ENCODE assay signal across 9 cellular contexts in the genomic region with DNA sequence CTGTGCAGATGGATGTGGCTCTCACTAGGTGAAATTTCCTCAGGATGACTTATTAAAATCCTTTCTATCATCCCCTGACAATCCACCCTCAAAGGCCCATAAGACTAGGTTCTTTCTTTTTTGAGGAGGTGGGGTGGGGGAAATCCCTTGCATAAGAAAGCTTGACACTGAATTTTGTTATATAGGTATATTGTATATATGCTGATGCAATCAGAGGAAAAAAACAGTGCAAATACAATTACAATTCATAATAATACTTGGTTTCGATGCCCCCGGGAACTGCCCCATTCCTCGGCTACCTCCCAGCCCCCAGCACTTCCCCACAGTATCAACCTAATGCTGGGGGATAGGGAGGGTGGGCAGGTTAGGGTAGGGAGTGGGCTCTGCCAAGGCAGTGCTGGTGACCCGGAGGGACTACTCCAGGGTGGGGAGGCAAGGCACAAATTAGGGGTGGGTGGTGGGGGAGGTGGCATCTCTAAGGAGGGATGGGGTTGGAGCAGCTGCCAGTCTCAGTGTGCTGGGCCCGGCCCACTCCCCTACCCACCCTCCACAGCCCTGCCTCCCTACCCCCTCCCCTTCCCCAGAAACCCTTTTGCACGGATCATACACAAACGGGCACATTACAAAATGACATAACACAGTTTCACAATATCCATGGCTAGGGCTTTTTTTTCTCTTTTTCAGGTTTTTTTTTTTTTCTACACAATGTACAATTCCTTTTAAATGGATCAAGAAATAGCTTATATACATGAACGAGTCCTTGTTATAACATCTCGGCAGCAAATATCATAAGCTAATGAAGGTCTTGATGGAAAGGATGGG. TPM values are rescaled to one million over a fixed set of nuclear protein-coding genes. Genes with fewer than 3 reads are reported as not detected.
A peak's percentile ranks its signal among the peaks of the same experiment; 100 is the strongest.
DNase-seq lines count a peak whose midpoint lies in the region; ATAC-seq and TF ChIP-seq lines count a peak whose summit lies in the region.
"Had no signal": no experiment of that assay in that cellular context is flagged by ENCODE, and none has a peak within 500 bp of the region (broad histone marks: within the 10 kb centered on the region; RNA-seq: fewer than 3 reads in every experiment).

No MANE protein-coding gene starts in this region.

- H3K9me3 ChIP-seq in heart left ventricle (no peaks in the 10 kb centered on the region), T-helper 17 cell (ENCODE audit: control insufficient read depth, low read length, poor library complexity, severe bottlenecking) (no peaks in the 10 kb centered on the region), Caco-2 (no peaks in the 10 kb centered on the region)

- H3K4me3 ChIP-seq in heart left ventricle, result no peak overlapping the region
- H3K4me3 ChIP-seq in urinary bladder (ENCODE audit: low read depth, low read length), result no peak overlapping the region
- no peak overlapping the region for H3K4me3 ChIP-seq in Caco-2 (ENCODE audit: low read depth, low read length)

- H3K36me3 ChIP-seq in heart left ventricle (peaks cover 0 to 52% (median 42%) of the 10 kb centered on the region in 9 donors), urinary bladder (ENCODE audit: insufficient read depth) (no peaks in the 10 kb centered on the region), Caco-2 (ENCODE audit: control insufficient read depth, insufficient read depth, low read length) (no peaks in the 10 kb centered on the region)

- TF ChIP-seq CTCF in heart left ventricle (IDR thresholded peaks at IDR 0.05), result no peak
- no peak for TF ChIP-seq CTCF in Caco-2 (IDR thresholded peaks at IDR 0.05; ENCODE audit: insufficient read depth in 1 of 2, low read depth in 1 of 2, low read length in 1 of 2, severe bottlenecking in 1 of 2, unreplicated experiment in 1 of 2)

- peak in 1 of 4 donors; percentile 5 for ATAC-seq in heart left ventricle
- no peak for ATAC-seq in left ventricle myocardium superior
- no peak for ATAC-seq in T-helper 17 cell

- POLR2A ChIA-PET in Caco-2 (lab: Charles Lee), result no interaction called here

- H3K4me1 Mint-ChIP-seq in T-helper 17 cell, result peaks cover 25% of the 10 kb centered on the region
- H3K4me1 Mint-ChIP-seq in immature natural killer cell, result peaks cover 36 to 40% of the 10 kb centered on the region in 2 donors
- H3K4me1 Mint-ChIP-seq in Caco-2 (ENCODE audit: low read depth, unreplicated experiment), result no peaks in the 10 kb centered on the region

- WGBS in heart left ventricle, 4 donors, result 85 to 91% (median 87%) methylated on average over 9 of the region's 9 CpGs
- WGBS in urinary bladder, result 81% methylated on average over 9 of the region's 9 CpGs

- no peaks in the 10 kb centered on the region for H3K27me3 Mint-ChIP-seq in T-helper 17 cell
- peaks cover 0 to 7% (median 5%) of the 10 kb centered on the region in 3 donors for H3K27me3 Mint-ChIP-seq in immature natural killer cell (ENCODE audit: low read depth in 3 of 3)
- no peaks in the 10 kb centered on the region for H3K27me3 Mint-ChIP-seq in Caco-2 (ENCODE audit: insufficient read depth, unreplicated experiment)

- DNase-seq in heart left ventricle (no peak), left ventricle myocardium superior (no peak), T-helper 17 cell (no peak), immature natural killer cell (no peak), HK-2 (ENCODE audit: unreplicated experiment) (no peak), Caco-2 (no peak), NCI-H226 (no peak)
- DNase-seq: midbrain had no signal

- peak overlapping the region; percentile 57 for H3K4me3 Mint-ChIP-seq in T-helper 17 cell
- H3K4me3 Mint-ChIP-seq in immature natural killer cell, result peak overlapping the region in 2 of 5 donors; percentile 37 to 40
- H3K4me3 Mint-ChIP-seq in Caco-2 (ENCODE audit: unreplicated experiment), result no peak overlapping the region

- H3K27ac ChIP-seq in heart left ventricle (peak overlapping the region; percentile 50 to 87 (median 74)), urinary bladder (ENCODE audit: low read depth) (peak overlapping the region; percentile 6)

- H3K4me1 ChIP-seq in heart left ventricle (peaks cover 0 to 37% (median 20%) of the 10 kb centered on the region in 12 donors), urinary bladder (ENCODE audit: insufficient read depth) (no peaks in the 10 kb centered on the region), Caco-2 (no peaks in the 10 kb centered on the region)

- H3K36me3 Mint-ChIP-seq in T-helper 17 cell (ENCODE audit: low read depth) (no peaks in the 10 kb centered on the region), immature natural killer cell (peaks cover 3 to 28% (median 18%) of the 10 kb centered on the region in 3 donors), Caco-2 (ENCODE audit: insufficient read depth, unreplicated experiment) (peaks cover 49% of the 10 kb centered on the region)

- no TSS peak for BruUV-seq in Caco-2 (replicated peaks; lab: Mats Ljungman, UMichigan)

- CTCF ChIA-PET in Caco-2 (lab: Charles Lee), result no interaction called here

- intact Hi-C loops in heart left ventricle (cut with DNase I) (no loop called here), left ventricle myocardium superior (cut with micrococcal nuclease) (no loop called here), Caco-2 (cut with micrococcal nuclease; ENCODE audit: unreplicated experiment) (no loop called here)

- TF ChIP-seq POLR2A in heart left ventricle (IDR thresholded peaks at IDR 0.05), result no peak

- H3K27ac Mint-ChIP-seq in T-helper 17 cell, result peak overlapping the region; percentile 96
- peak overlapping the region; percentile 72 to 94 (median 84) for H3K27ac Mint-ChIP-seq in immature natural killer cell
- H3K27ac Mint-ChIP-seq in Caco-2 (ENCODE audit: unreplicated experiment), result no peak overlapping the region

- H3K9me3 Mint-ChIP-seq in immature natural killer cell (no peaks in the 10 kb centered on the region), Caco-2 (ENCODE audit: unreplicated experiment) (no peaks in the 10 kb centered on the region)

- H3K27me3 ChIP-seq in heart left ventricle, result no peaks in the 10 kb centered on the region
- H3K27me3 ChIP-seq in Caco-2 (replicated peaks; ENCODE audit: control insufficient read depth, insufficient read depth, low read length), result no peaks in the 10 kb centered on the region

RNA-seq across cellular contexts. Expression of gene SLC27A3, which starts 30.9 kb away (rescaled TPM):
- total RNA-seq in heart left ventricle (10 to 100 TPM in 5 of 9 donors, 1 to 10 TPM in 4; 7.9 to 37.1 (median 10.3) TPM), left ventricle myocardium superior (9.8 TPM), T-helper 17 cell (10 to 100 TPM in 1 of 2 donors, 1 to 10 TPM in 1; 7.4 to 10.0 TPM), urinary bladder (20.7 TPM), Caco-2 (2022) (22.8 and 27.2 TPM in 2 replicates)
- polyA plus RNA-seq in heart left ventricle (10 to 100 TPM; 18.4 to 29.4 TPM), immature natural killer cell (10 to 100 TPM; 38.3 to 89.0 (median 54.3) TPM), urinary bladder (41.0 TPM)
